ENCODE assay signal across 8 cellular contexts in genomic region chr19:17718988-17719711, GRCh38. TPM values are rescaled to one million over a fixed set of nuclear protein-coding genes. Genes with fewer than 3 reads are reported as not detected.
A peak's percentile ranks its signal among the peaks of the same experiment; 100 is the strongest.
DNase-seq lines count a peak whose midpoint lies in the region; ATAC-seq and TF ChIP-seq lines count a peak whose summit lies in the region.

A gene with protein sequence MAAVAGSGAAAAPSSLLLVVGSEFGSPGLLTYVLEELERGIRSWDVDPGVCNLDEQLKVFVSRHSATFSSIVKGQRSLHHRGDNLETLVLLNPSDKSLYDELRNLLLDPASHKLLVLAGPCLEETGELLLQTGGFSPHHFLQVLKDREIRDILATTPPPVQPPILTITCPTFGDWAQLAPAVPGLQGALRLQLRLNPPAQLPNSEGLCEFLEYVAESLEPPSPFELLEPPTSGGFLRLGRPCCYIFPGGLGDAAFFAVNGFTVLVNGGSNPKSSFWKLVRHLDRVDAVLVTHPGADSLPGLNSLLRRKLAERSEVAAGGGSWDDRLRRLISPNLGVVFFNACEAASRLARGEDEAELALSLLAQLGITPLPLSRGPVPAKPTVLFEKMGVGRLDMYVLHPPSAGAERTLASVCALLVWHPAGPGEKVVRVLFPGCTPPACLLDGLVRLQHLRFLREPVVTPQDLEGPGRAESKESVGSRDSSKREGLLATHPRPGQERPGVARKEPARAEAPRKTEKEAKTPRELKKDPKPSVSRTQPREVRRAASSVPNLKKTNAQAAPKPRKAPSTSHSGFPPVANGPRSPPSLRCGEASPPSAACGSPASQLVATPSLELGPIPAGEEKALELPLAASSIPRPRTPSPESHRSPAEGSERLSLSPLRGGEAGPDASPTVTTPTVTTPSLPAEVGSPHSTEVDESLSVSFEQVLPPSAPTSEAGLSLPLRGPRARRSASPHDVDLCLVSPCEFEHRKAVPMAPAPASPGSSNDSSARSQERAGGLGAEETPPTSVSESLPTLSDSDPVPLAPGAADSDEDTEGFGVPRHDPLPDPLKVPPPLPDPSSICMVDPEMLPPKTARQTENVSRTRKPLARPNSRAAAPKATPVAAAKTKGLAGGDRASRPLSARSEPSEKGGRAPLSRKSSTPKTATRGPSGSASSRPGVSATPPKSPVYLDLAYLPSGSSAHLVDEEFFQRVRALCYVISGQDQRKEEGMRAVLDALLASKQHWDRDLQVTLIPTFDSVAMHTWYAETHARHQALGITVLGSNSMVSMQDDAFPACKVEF (plus strand): TSS chr19:17719480. CDS start chr19:17719503, 23 bp downstream.

- POLR2A ChIA-PET in activated naive CD8-positive, alpha-beta T cell treated with anti-CD3 and anti-CD28 coated beads, Interleukin-2, amount 10 ng/mL, durations not matched to agents 7 days and 5 days (lab: Charles Lee): interaction anchor here (0.5 to 2.4 kb wide), 14 partner anchors 12 to 247 kb away, joined by 3 to 10 read pairs (median 4); partner anchors contain the start of genes CCDC124, FCHO1, RPL18A and SLC5A5

- peaks cover 49 to 60% (median 54%) of the 10 kb centered on the region in 4 donors for H3K4me1 ChIP-seq in upper lobe of left lung

- peak; percentile 67 for ATAC-seq in GM19397 (IDR thresholded peaks at IDR 0.05; ENCODE audit: unreplicated experiment)
- ATAC-seq in activated naive CD8-positive, alpha-beta T cell treated with anti-CD3 and anti-CD28 coated beads, Interleukin-2, amount 10 ng/mL, durations not matched to agents 7 days and 5 days (ENCODE audit: low read depth): peak; percentile 82
- ATAC-seq in upper lobe of left lung (ENCODE audit: low FRiP score in 2 of 2): peak in 1 of 2 donors; percentile 76

- no peaks in the 10 kb centered on the region for H3K36me3 ChIP-seq in SU-DHL-6 (ENCODE audit: low read length)
- H3K36me3 ChIP-seq in upper lobe of left lung: peaks cover 3 to 21% (median 4%) of the 10 kb centered on the region in 4 donors

- H3K27ac Mint-ChIP-seq in activated naive CD8-positive, alpha-beta T cell treated with anti-CD3 and anti-CD28 coated beads, Interleukin-2, amount 10 ng/mL, durations not matched to agents 7 days and 5 days: peak within 1 kb of the TSS; percentile 84

- peaks cover 2% of the 10 kb centered on the region for H3K27me3 Mint-ChIP-seq in activated naive CD8-positive, alpha-beta T cell treated with anti-CD3 and anti-CD28 coated beads, Interleukin-2, amount 10 ng/mL, durations not matched to agents 7 days and 5 days

- TF ChIP-seq CTCF in SU-DHL-6 (IDR thresholded peaks at IDR 0.05; ENCODE audit: insufficient read depth, low read length, poor library complexity, severe bottlenecking): no peak
- TF ChIP-seq CTCF in upper lobe of left lung (IDR thresholded peaks at IDR 0.05): no peak

- peaks cover 24% of the 10 kb centered on the region for H3K79me2 ChIP-seq in SU-DHL-6 (ENCODE audit: insufficient read depth, low read length)

- intact Hi-C loops in cardiac septum (cut with DNase I) (no loop called here), posterior cingulate gyrus (cut with DNase I) (no loop called here)

- H3K9me3 Mint-ChIP-seq in activated naive CD8-positive, alpha-beta T cell treated with anti-CD3 and anti-CD28 coated beads, Interleukin-2, amount 10 ng/mL, durations not matched to agents 7 days and 5 days: no peaks in the 10 kb centered on the region

- TF ChIP-seq EP300 in Ishikawa (IDR thresholded peaks at IDR 0.05; ENCODE audit: borderline replicate concordance) (no peak), upper lobe of left lung (IDR thresholded peaks at IDR 0.05) (no peak)

- H3K9me3 ChIP-seq in SU-DHL-6 (ENCODE audit: insufficient read depth, low read length) (no peaks in the 10 kb centered on the region), upper lobe of left lung (no peaks in the 10 kb centered on the region)

- WGBS in upper lobe of left lung, 2 donors: 1 to 2% methylated on average over 12 to 18 of the region's 52 CpGs

- H3K27ac ChIP-seq in SU-DHL-6 (ENCODE audit: low read depth, low read length): no peak within 1 kb of the TSS; the same call in 1 of the 2 replicates
- peak within 1 kb of the TSS; percentile 73 to 89 (median 82) for H3K27ac ChIP-seq in upper lobe of left lung

- no peaks in the 10 kb centered on the region for H3K9me2 ChIP-seq in SU-DHL-6 (replicated peaks; ENCODE audit: insufficient read depth, low read length)

- H3F3A ChIP-seq in SU-DHL-6 (ENCODE audit: insufficient read depth): no peaks in the 10 kb centered on the region

- peak within 1 kb of the TSS; percentile 93 for H3K4me3 Mint-ChIP-seq in activated naive CD8-positive, alpha-beta T cell treated with anti-CD3 and anti-CD28 coated beads, Interleukin-2, amount 10 ng/mL, durations not matched to agents 7 days and 5 days

- peak within 1 kb of the TSS; percentile 73 for H3K9ac ChIP-seq in SU-DHL-6 (ENCODE audit: low read length)

- no peak for TF ChIP-seq RAD21 in Ishikawa (IDR thresholded peaks at IDR 0.05; ENCODE audit: low read depth)

- H3K4me2 ChIP-seq in SU-DHL-6 (ENCODE audit: low read depth, low read length, poor library complexity, severe bottlenecking): peak within 1 kb of the TSS; percentile 70

- DNase-seq in CD1c-positive myeloid dendritic cell (ENCODE audit: extremely low spot score): peak; percentile 60
- DNase-seq in activated naive CD8-positive, alpha-beta T cell treated with anti-CD3 and anti-CD28 coated beads, Interleukin-2, amount 10 ng/mL, durations not matched to agents 7 days and 5 days: peak; percentile 83
- DNase-seq in cardiac septum (ENCODE audit: low spot score): peak; percentile 84
- DNase-seq in posterior cingulate gyrus: peak; percentile 52 to 95 (median 66)
- DNase-seq in upper lobe of left lung: peak; percentile 54 to 94

- H3K27me3 ChIP-seq in SU-DHL-6 (ENCODE audit: low read length) (no peaks in the 10 kb centered on the region), upper lobe of left lung (no peaks in the 10 kb centered on the region)

- H3K4me1 Mint-ChIP-seq in activated naive CD8-positive, alpha-beta T cell treated with anti-CD3 and anti-CD28 coated beads, Interleukin-2, amount 10 ng/mL, durations not matched to agents 7 days and 5 days: peaks cover 32% of the 10 kb centered on the region

- peak within 1 kb of the TSS; percentile 90 for H3K4me3 ChIP-seq in SU-DHL-6 (ENCODE audit: insufficient read depth, low read length, poor library complexity, severe bottlenecking)
- peak within 1 kb of the TSS; percentile 76 to 99 (median 97) for H3K4me3 ChIP-seq in upper lobe of left lung

- H2AFZ ChIP-seq in SU-DHL-6 (ENCODE audit: low read depth, low read length, severe bottlenecking): peak within 1 kb of the TSS; percentile 99

- TF ChIP-seq POLR2A in upper lobe of left lung (IDR thresholded peaks at IDR 0.05): peak in 3 of 4 donors; percentile 58 to 89 (median 75)

- H4K20me1 ChIP-seq in SU-DHL-6 (ENCODE audit: low read depth, low read length): peaks cover 4% of the 10 kb centered on the region; the same call in 1 of the 2 replicates

- H3K36me3 Mint-ChIP-seq in activated naive CD8-positive, alpha-beta T cell treated with anti-CD3 and anti-CD28 coated beads, Interleukin-2, amount 10 ng/mL, durations not matched to agents 7 days and 5 days: peaks cover 4% of the 10 kb centered on the region

TF ChIP-seq in Ishikawa, 13 proteins besides CTCF, POLR2A, EP300 and RAD21 (continues in another document):
- peak; percentile 94 for TF ChIP-seq TAF1 (IDR thresholded peaks at IDR 0.05; ENCODE audit: low read depth)
- no peak for TF ChIP-seq TEAD4 (IDR thresholded peaks at IDR 0.05)
- TF ChIP-seq CREB1 (IDR thresholded peaks at IDR 0.05; ENCODE audit: low read depth): no peak
- TF ChIP-seq MAX (IDR thresholded peaks at IDR 0.05): peak; percentile 24; the same call in 1 of the 2 replicates
- TF ChIP-seq YY1 (IDR thresholded peaks at IDR 0.05; ENCODE audit: low read depth): peak; percentile 92
- TF ChIP-seq, protein P1, sequence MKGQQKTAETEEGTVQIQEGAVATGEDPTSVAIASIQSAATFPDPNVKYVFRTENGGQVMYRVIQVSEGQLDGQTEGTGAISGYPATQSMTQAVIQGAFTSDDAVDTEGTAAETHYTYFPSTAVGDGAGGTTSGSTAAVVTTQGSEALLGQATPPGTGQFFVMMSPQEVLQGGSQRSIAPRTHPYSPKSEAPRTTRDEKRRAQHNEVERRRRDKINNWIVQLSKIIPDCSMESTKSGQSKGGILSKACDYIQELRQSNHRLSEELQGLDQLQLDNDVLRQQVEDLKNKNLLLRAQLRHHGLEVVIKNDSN (IDR thresholded peaks at IDR 0.05): peak; percentile 37; the same call in 1 of the 2 replicates
- TF ChIP-seq REST (IDR thresholded peaks at IDR 0.05; ENCODE audit: low read depth): no peak
- no peak for TF ChIP-seq TCF12 (IDR thresholded peaks at IDR 0.05; ENCODE audit: low read depth)
- TF ChIP-seq ZBTB7A (IDR thresholded peaks at IDR 0.05; ENCODE audit: low read depth): peak; percentile 80; the same call in 1 of the 2 replicates
- TF ChIP-seq CEBPB (IDR thresholded peaks at IDR 0.05): no peak

RNA-seq across cellular contexts. Expression of the gene that starts here (rescaled TPM):
- total RNA-seq in activated naive CD8-positive, alpha-beta T cell treated with anti-CD3 and anti-CD28 coated beads, Interleukin-2, amount 10 ng/mL, durations not matched to agents 7 days and 5 days: 10 to 100 TPM; 71.2 to 78.4 TPM
- 27.5 TPM for total RNA-seq in cardiac septum
- 10 to 100 TPM; 23.6 to 87.9 (median 63.7) TPM for total RNA-seq in upper lobe of left lung
